In the genomic region with DNA sequence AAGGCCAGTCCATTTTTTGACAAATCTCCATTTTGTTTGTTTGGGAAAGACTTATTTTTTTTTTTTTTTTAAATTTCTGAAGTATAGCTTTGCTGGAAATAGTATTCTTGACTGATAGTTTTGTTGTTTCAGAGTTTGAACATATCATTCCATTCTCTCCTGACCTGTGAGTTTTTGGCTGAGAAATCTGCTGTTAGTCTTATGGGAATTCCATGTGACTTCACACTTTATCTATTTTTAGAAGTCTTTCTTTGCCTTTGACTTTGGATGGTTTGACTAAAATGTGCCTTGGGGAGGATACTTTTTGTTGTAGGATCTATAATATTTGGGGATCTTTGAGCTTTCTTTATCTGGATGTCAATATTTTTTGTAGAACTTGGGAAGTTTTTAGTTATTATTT, we compare ENCODE assay signal across 34 cellular contexts. TPM values are rescaled to one million over a fixed set of nuclear protein-coding genes. Genes with fewer than 3 reads are reported as not detected.
"Had no signal": no experiment of that assay in that cellular context is flagged by ENCODE, and none has a peak within 500 bp of the region (broad histone marks: within the 10 kb centered on the region; RNA-seq: fewer than 3 reads in every experiment).

No MANE protein-coding gene starts in this region.

- ATAC-seq: mucosa of descending colon; naive thymus-derived CD8-positive, alpha-beta T cell; right lobe of liver; stimulated activated memory B cell treated with anti-CD40 and anti-IgM and Interleukin-4, amounts not matched to agents 10 μg/mL and 1 μg/mL and 100 μg/mL, for 72 hours; stimulated activated naive CD8-positive, alpha-beta T cell treated with anti-CD3 and anti-CD28 coated beads, Interleukin-15, amount 100 ng/mL, for 72 hours had no signal

- H3K79me2 ChIP-seq: parathyroid adenoma had no signal

- H3K9me3 Mint-ChIP-seq: type B pancreatic cell had no signal

- H3K4me1 Mint-ChIP-seq: nephron; neural crest cell; stimulated activated naive CD8-positive, alpha-beta T cell treated with anti-CD3 and anti-CD28 coated beads, Interleukin-15, amount 100 ng/mL, for 72 hours had no signal

- H3K9ac ChIP-seq: parathyroid adenoma had no signal

- H3K27me3 Mint-ChIP-seq: stimulated activated memory B cell treated with anti-CD40 and anti-IgM and Interleukin-4, amounts not matched to agents 10 μg/mL and 1 μg/mL and 100 μg/mL, for 72 hours; stimulated activated naive CD8-positive, alpha-beta T cell treated with anti-CD3 and anti-CD28 coated beads, Interleukin-15, amount 100 ng/mL, for 72 hours had no signal

- H3K36me3 Mint-ChIP-seq: naive thymus-derived CD8-positive, alpha-beta T cell; type B pancreatic cell had no signal

- H3K36me3 ChIP-seq: left ventricle myocardium inferior, right atrium auricular region, right lobe of liver, tibial nerve, uterus had no signal

- H3K4me1 ChIP-seq: left ventricle myocardium inferior, parathyroid adenoma, right atrium auricular region, right lobe of liver, tibial nerve, uterus had no signal

- H3K27ac ChIP-seq: left ventricle myocardium inferior, parathyroid adenoma, right atrium auricular region, right lobe of liver, tibial nerve, uterus had no signal

- H3K4me3 Mint-ChIP-seq: naive thymus-derived CD8-positive, alpha-beta T cell; nephron; neural crest cell; stimulated activated memory B cell treated with anti-CD40 and anti-IgM and Interleukin-4, amounts not matched to agents 10 μg/mL and 1 μg/mL and 100 μg/mL, for 72 hours; stimulated activated naive CD8-positive, alpha-beta T cell treated with anti-CD3 and anti-CD28 coated beads, Interleukin-15, amount 100 ng/mL, for 72 hours; type B pancreatic cell had no signal

- H3K4me3 ChIP-seq: left ventricle myocardium inferior, lung, mucosa of descending colon, right atrium auricular region, right lobe of liver, smooth muscle cell, tibial nerve, uterus had no signal

- H3K9me3 ChIP-seq: right lobe of liver, uterus had no signal

- H3K27me3 ChIP-seq: right atrium auricular region, right lobe of liver, tibial nerve, uterus had no signal

- H2AFZ ChIP-seq: parathyroid adenoma had no signal

- H3K4me2 ChIP-seq: smooth muscle cell had no signal

- H3K27ac Mint-ChIP-seq: naive thymus-derived CD8-positive, alpha-beta T cell; nephron; stimulated activated memory B cell treated with anti-CD40 and anti-IgM and Interleukin-4, amounts not matched to agents 10 μg/mL and 1 μg/mL and 100 μg/mL, for 72 hours; stimulated activated naive CD8-positive, alpha-beta T cell treated with anti-CD3 and anti-CD28 coated beads, Interleukin-15, amount 100 ng/mL, for 72 hours; type B pancreatic cell had no signal

- DNase-seq: islet precursor cell; left ventricle myocardium inferior; midbrain; mucosa of descending colon; naive thymus-derived CD8-positive, alpha-beta T cell; nucleus accumbens; right lobe of liver; stimulated activated CD4-positive, alpha-beta T cell treated with anti-CD3 and anti-CD28 coated beads, Interleukin-1b, Interleukin-23, amount 100 ng/mL, for 48 hours; stimulated activated CD4-positive, alpha-beta T cell treated with anti-CD3 and anti-CD28 coated beads, Interleukin-2, amount 100 ng/mL, for 48 hours; stimulated activated CD4-positive, alpha-beta T cell treated with anti-CD3 and anti-CD28 coated beads, Interleukin-4, amount 100 ng/mL, for 4 hours; stimulated activated CD8-positive, alpha-beta memory T cell treated with anti-CD3 and anti-CD28 coated beads, Interleukin-4, amount 100 ng/mL, for 48 hours; stimulated activated naive CD4-positive, alpha-beta T cell treated with Interleukin-2 at 50 U/mL for 16 hours; stimulated activated naive CD8-positive, alpha-beta T cell treated with anti-CD3 and anti-CD28 coated beads, Interleukin-15, amount 100 ng/mL, for 72 hours; substantia nigra; uterus had no signal

RNA-seq across cellular contexts. Expression of gene ADAM29, which starts 10.7 kb away (rescaled TPM):
- total RNA-seq: kidney epithelial cell; left ventricle myocardium inferior; lower leg skin; mesenteric fat pad; mucosa of descending colon; myocyte; naive thymus-derived CD8-positive, alpha-beta T cell; neural crest cell; osteoblast; posterior vena cava; pulmonary artery endothelial cell; renal cortical epithelial cell; right atrium auricular region; right lobe of liver; skeletal muscle tissue; smooth muscle cell; tibial nerve; ureter; uterus had no signal
- polyA plus RNA-seq: naive thymus-derived CD8-positive, alpha-beta T cell; smooth muscle cell had no signal
